ENCODE assay signal across 28 cellular contexts in genomic region chr7:128274246-128274889, GRCh38. TPM values are rescaled to one million over a fixed set of nuclear protein-coding genes. Genes with fewer than 3 reads are reported as not detected.
"Had no signal": no experiment of that assay in that cellular context is flagged by ENCODE, and none has a peak within 500 bp of the region (broad histone marks: within the 10 kb centered on the region; RNA-seq: fewer than 3 reads in every experiment).

No MANE protein-coding gene starts in this region.

- DNase-seq: effector memory CD8-positive, alpha-beta T cell; gastrocnemius medialis; heart right ventricle; hypothalamus; kidney glomerular epithelial cell; mammary epithelial cell; mucosa of descending colon; naive thymus-derived CD8-positive, alpha-beta T cell; occipital lobe; psoas muscle; retina; right lobe of liver; spleen; stimulated activated CD4-positive, alpha-beta T cell treated with anti-CD3 and anti-CD28 coated beads, Interleukin-15, amount 100 ng/mL, for 24 hours; stimulated activated CD4-positive, alpha-beta T cell treated with anti-CD3 and anti-CD28 coated beads, Interleukin-1b, Interleukin-23, amount 100 ng/mL, for 48 hours; stimulated activated CD4-positive, alpha-beta T cell treated with anti-CD3 and anti-CD28 coated beads, Interleukin-4, amount 100 ng/mL, for 4 hours; stimulated activated naive B cell treated with anti-CD40 and anti-IgM and Interleukin-4, amounts not matched to agents 10 μg/mL and 1 μg/mL and 100 μg/mL, for 72 hours; stomach; substantia nigra; trophoblast cell; uterus had no signal

- H3K27ac ChIP-seq: epithelial cell of prostate, esophagus muscularis mucosa, gastrocnemius medialis, heart right ventricle, pancreas, psoas muscle, right lobe of liver, spleen, stomach, uterus had no signal

- H3K9me3 Mint-ChIP-seq: effector memory CD8-positive, alpha-beta T cell had no signal

- ATAC-seq: effector memory CD8-positive, alpha-beta T cell; gastrocnemius medialis; heart right ventricle; mucosa of descending colon; naive thymus-derived CD8-positive, alpha-beta T cell; pancreas; psoas muscle; stimulated activated naive B cell treated with anti-CD40 and anti-IgM and Interleukin-4, amounts not matched to agents 10 μg/mL and 1 μg/mL and 100 μg/mL, for 72 hours had no signal

- H3K4me3 Mint-ChIP-seq: dendritic cell treated with granulocyte-macrophage colony-stimulating factor and Interleukin-4, amounts not matched to agents 40 ng/mL and 50 ng/mL, for 4 days; effector memory CD8-positive, alpha-beta T cell; naive thymus-derived CD8-positive, alpha-beta T cell; stimulated activated naive B cell treated with anti-CD40 and anti-IgM and Interleukin-4, amounts not matched to agents 10 μg/mL and 1 μg/mL and 100 μg/mL, for 72 hours had no signal

- H3K27me3 ChIP-seq: uterus had no signal

- H3K4me1 ChIP-seq: pancreas, psoas muscle, uterus had no signal

- H3K36me3 ChIP-seq: esophagus muscularis mucosa, gastrocnemius medialis, heart right ventricle, pancreas, right lobe of liver, spleen, stomach, uterus had no signal

- H3K4me3 ChIP-seq: esophagus muscularis mucosa, gastrocnemius medialis, heart right ventricle, mucosa of descending colon, pancreas, psoas muscle, right lobe of liver, spleen, stomach, uterus had no signal

- H3K9me3 ChIP-seq: esophagus muscularis mucosa, gastrocnemius medialis, mucosa of descending colon, pancreas, psoas muscle, right lobe of liver, uterus had no signal

- FAIRE-seq: islet of Langerhans, pancreas had no signal

- H3K27ac Mint-ChIP-seq: dendritic cell treated with granulocyte-macrophage colony-stimulating factor and Interleukin-4, amounts not matched to agents 40 ng/mL and 50 ng/mL, for 4 days; stimulated activated naive B cell treated with anti-CD40 and anti-IgM and Interleukin-4, amounts not matched to agents 10 μg/mL and 1 μg/mL and 100 μg/mL, for 72 hours had no signal

RNA-seq across cellular contexts. Expression of gene LEP, which starts 33.3 kb away (rescaled TPM):
- total RNA-seq: esophagus muscularis mucosa; fibroblast of villous mesenchyme; naive thymus-derived CD8-positive, alpha-beta T cell; occipital lobe; right lobe of liver; stomach; uterus had no signal
- polyA plus RNA-seq: naive thymus-derived CD8-positive, alpha-beta T cell; neural cell had no signal
